ENCODE assay signal across 13 cellular contexts in the genomic region with DNA sequence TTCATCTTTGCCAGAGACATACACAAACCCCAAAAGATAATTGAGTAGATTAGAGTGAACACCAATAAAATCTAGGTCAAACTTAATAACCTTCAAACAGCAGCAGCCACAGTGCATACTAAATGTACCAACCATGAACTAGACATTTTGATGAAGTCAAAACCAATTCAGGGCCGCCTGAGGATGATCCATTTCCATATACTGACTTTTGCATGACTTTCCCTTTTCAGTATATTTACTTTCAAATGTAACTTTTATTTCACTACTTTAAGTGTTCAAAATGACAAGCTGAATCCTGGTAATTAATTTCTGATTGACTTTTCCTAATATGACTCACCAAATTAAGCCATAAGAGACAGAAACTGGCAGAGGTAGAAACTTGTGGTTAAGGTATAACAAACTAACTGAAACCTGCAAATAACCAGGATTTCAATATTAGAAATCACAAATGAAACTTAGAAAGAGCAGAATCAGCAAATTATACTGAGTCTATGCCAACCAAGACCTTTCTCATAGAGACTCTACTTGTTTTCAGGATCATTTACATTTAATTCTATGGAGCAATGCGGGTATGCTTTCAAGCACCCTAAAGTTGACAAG.
A peak's percentile ranks its signal among the peaks of the same experiment; 100 is the strongest.
DNase-seq lines count a peak whose midpoint lies in the region; ATAC-seq and TF ChIP-seq lines count a peak whose summit lies in the region.
"Had no signal": no experiment of that assay in that cellular context is flagged by ENCODE, and none has a peak within 500 bp of the region (broad histone marks: within the 10 kb centered on the region; RNA-seq: fewer than 3 reads in every experiment).

No MANE protein-coding gene starts in this region.

- H3K9me3 Mint-ChIP-seq in MCF 10A (ENCODE audit: unreplicated experiment), result no peaks in the 10 kb centered on the region
- H3K9me3 Mint-ChIP-seq: activated B cell treated with CpG ODN at 0.5 μM for 24 hours had no signal

- H3K27me3 Mint-ChIP-seq in MCF 10A (ENCODE audit: insufficient read depth, unreplicated experiment), result no peaks in the 10 kb centered on the region
- H3K27me3 Mint-ChIP-seq: activated B cell treated with CpG ODN at 0.5 μM for 24 hours; naive thymus-derived CD4-positive, alpha-beta T cell had no signal

- CTCF ChIA-PET in MCF 10A (lab: Yijun Ruan, JAX), result no interaction called here

- H3K4me3 ChIP-seq in breast epithelium (no peak overlapping the region), testis (no peak overlapping the region)

- WGBS in testis, 2 donors, result 75 to 93% methylated on average over 2 of the region's 2 CpGs

- TF ChIP-seq POLR2A in breast epithelium (IDR thresholded peaks at IDR 0.05) (no peak), testis (IDR thresholded peaks at IDR 0.05) (no peak)

- H3K9me3 ChIP-seq in breast epithelium (no peaks in the 10 kb centered on the region), testis (no peaks in the 10 kb centered on the region)

- H3K4me3 Mint-ChIP-seq in MCF 10A (ENCODE audit: unreplicated experiment), result no peak overlapping the region
- H3K4me3 Mint-ChIP-seq: activated B cell treated with CpG ODN at 0.5 μM for 24 hours; naive thymus-derived CD4-positive, alpha-beta T cell had no signal

- DNase-seq in MCF 10A (ENCODE audit: unreplicated experiment), result no peak
- no peak for DNase-seq in breast epithelium (ENCODE audit: low spot score in 2 of 2)
- no peak for DNase-seq in left colon
- no peak for DNase-seq in testis
- DNase-seq in left lobe of liver (ENCODE audit: low spot score), result no peak
- DNase-seq in SIG-M5 (lab: John Stamatoyannopoulos, UW), result no peak
- DNase-seq: ACHN; activated B cell treated with CpG ODN at 0.5 μM for 24 hours; DMS153; naive thymus-derived CD4-positive, alpha-beta T cell; NCI-H774 had no signal

- no TSS peak for BruUV-seq in MCF 10A (replicated peaks; lab: Mats Ljungman, UMichigan)

- H3K4me1 ChIP-seq in breast epithelium (no peaks in the 10 kb centered on the region), testis (no peaks in the 10 kb centered on the region)

- H3K27ac ChIP-seq in breast epithelium (no peak overlapping the region), testis (no peak overlapping the region)

- ATAC-seq in GM21825 (IDR thresholded peaks at IDR 0.05; ENCODE audit: unreplicated experiment), result peak; percentile 65
- peak; percentile 92 for ATAC-seq in HG03432 (IDR thresholded peaks at IDR 0.05; ENCODE audit: unreplicated experiment)
- ATAC-seq in left colon, result no peak
- no peak for ATAC-seq in left lobe of liver
- ATAC-seq: naive thymus-derived CD4-positive, alpha-beta T cell had no signal

- peaks cover 26% of the 10 kb centered on the region for H3K4me1 Mint-ChIP-seq in MCF 10A (ENCODE audit: insufficient read depth, unreplicated experiment)
- H3K4me1 Mint-ChIP-seq: activated B cell treated with CpG ODN at 0.5 μM for 24 hours had no signal

- no peaks in the 10 kb centered on the region for H3K36me3 Mint-ChIP-seq in MCF 10A (ENCODE audit: insufficient read depth, unreplicated experiment)

- intact Hi-C loops in MCF 10A (cut with micrococcal nuclease), result no loop called here
- intact Hi-C loops in breast epithelium (cut with DNase I; ENCODE audit: low total_unique reads), result no loop called here
- intact Hi-C loops in left colon (cut with DNase I, micrococcal nuclease), result no loop called here
- intact Hi-C loops in testis (cut with DNase I; ENCODE audit: low total_unique reads), result no loop called here

- POLR2A ChIA-PET in MCF 10A (lab: Yijun Ruan, JAX), result no interaction called here

- H3K27me3 ChIP-seq in breast epithelium (no peaks in the 10 kb centered on the region), testis (no peaks in the 10 kb centered on the region)

- no peaks in the 10 kb centered on the region for H3K36me3 ChIP-seq in breast epithelium
- no peaks in the 10 kb centered on the region for H3K36me3 ChIP-seq in testis (ENCODE audit: low read depth, missing control alignments)

- TF ChIP-seq CTCF in MCF 10A (IDR thresholded peaks at IDR 0.05; ENCODE audit: unreplicated experiment), result no peak
- no peak for TF ChIP-seq CTCF in breast epithelium (IDR thresholded peaks at IDR 0.05)
- no peak for TF ChIP-seq CTCF in testis (IDR thresholded peaks at IDR 0.05)

- peak overlapping the region; percentile 35 for H3K27ac Mint-ChIP-seq in MCF 10A (ENCODE audit: low read depth, unreplicated experiment)
- H3K27ac Mint-ChIP-seq: activated B cell treated with CpG ODN at 0.5 μM for 24 hours; naive thymus-derived CD4-positive, alpha-beta T cell had no signal

Comparison
In these comparisons a context has a peak if more than half of its experiments do, and no peak if none do; other contexts are left out.
1. ATAC-seq: peak in GM21825 (single experiment) and HG03432 (single experiment); none in left colon (single experiment) and left lobe of liver (single experiment).